ENCODE assay signal across 17 cellular contexts in genomic region chr17:28846231-28846630, GRCh38.
"Had no signal": no experiment of that assay in that cellular context is flagged by ENCODE, and none has a peak within 500 bp of the region (broad histone marks: within the 10 kb centered on the region; RNA-seq: fewer than 3 reads in every experiment).

No MANE protein-coding gene starts in this region.

- H2AFZ ChIP-seq: neural progenitor cell had no signal

- H3K9me3 Mint-ChIP-seq: activated T-cell treated with anti-CD3 and anti-CD28 coated beads, Interleukin-2, amount 50 U/mL, for 72 hours; neural progenitor cell; T-cell had no signal

- H3K36me3 ChIP-seq: ascending aorta, breast epithelium, gastrocnemius medialis, heart right ventricle, neural progenitor cell, ovary, sigmoid colon, thoracic aorta had no signal

- H3K4me2 ChIP-seq: neural progenitor cell, SK-N-SH had no signal

- ATAC-seq: activated T-cell treated with anti-CD3 and anti-CD28 coated beads, Interleukin-2, amount 50 U/mL, for 72 hours; gastrocnemius medialis; heart right ventricle; left cardiac atrium; T-cell had no signal

- H3K4me1 ChIP-seq: breast epithelium had no signal

- H3K4me3 ChIP-seq: ascending aorta, breast epithelium, gastrocnemius medialis, heart right ventricle, lung, neural progenitor cell, ovary, sigmoid colon, thoracic aorta had no signal

- H3K27me3 ChIP-seq: ascending aorta, breast epithelium, gastrocnemius medialis, heart right ventricle, neural progenitor cell, ovary, sigmoid colon had no signal

- H3K9ac ChIP-seq: neural progenitor cell, SK-N-SH had no signal

- DNase-seq: activated CD4-positive, CD25-positive, alpha-beta regulatory T cell treated with anti-CD3 and anti-CD28 coated beads, Interleukin-2, amount 50 U/mL, for 72 hours; gastrocnemius medialis; heart right ventricle; left cardiac atrium; midbrain; SHP77; sigmoid colon; SK-N-SH; T-cell; T1000 had no signal

- H3K4me3 Mint-ChIP-seq: activated T-cell treated with anti-CD3 and anti-CD28 coated beads, Interleukin-2, amount 50 U/mL, for 72 hours; neural progenitor cell; T-cell had no signal

- H3K27me3 Mint-ChIP-seq: T-cell had no signal

- H3K27ac Mint-ChIP-seq: activated T-cell treated with anti-CD3 and anti-CD28 coated beads, Interleukin-2, amount 50 U/mL, for 72 hours; neural progenitor cell; T-cell had no signal

- H3K9me3 ChIP-seq: ascending aorta, breast epithelium, gastrocnemius medialis, heart right ventricle, ovary, sigmoid colon, SK-N-SH, thoracic aorta had no signal

- H3K36me3 Mint-ChIP-seq: neural progenitor cell, T-cell had no signal

- H3K27ac ChIP-seq: ascending aorta, breast epithelium, gastrocnemius medialis, heart right ventricle, neural progenitor cell, ovary, sigmoid colon, thoracic aorta had no signal
